8 cellular contexts compared by ENCODE assay signal in the genomic region with DNA sequence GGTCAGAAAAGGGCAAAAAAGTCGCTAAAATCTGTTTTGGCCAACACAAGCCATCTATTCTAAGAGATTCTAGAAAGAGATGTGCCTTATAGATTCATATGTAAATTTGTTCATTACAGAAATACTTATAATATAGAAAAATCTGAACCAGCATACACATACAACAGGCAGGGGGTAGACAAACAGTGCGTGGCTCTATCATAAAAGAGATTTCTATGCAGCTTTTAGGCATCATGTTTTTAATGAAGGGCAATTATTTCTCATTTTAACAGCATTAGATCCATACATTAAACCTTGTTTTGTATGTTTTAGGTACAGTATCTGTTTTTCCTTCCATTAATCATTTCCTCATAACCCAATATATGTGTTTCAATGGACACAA. TPM values are rescaled to one million over a fixed set of nuclear protein-coding genes. Genes with fewer than 3 reads are reported as not detected.
DNase-seq lines count a peak whose midpoint lies in the region; ATAC-seq and TF ChIP-seq lines count a peak whose summit lies in the region.

No MANE protein-coding gene starts in this region.

- no peak overlapping the region for H3K4me3 Mint-ChIP-seq in GM23338

- no peak for DNase-seq in BJ (ENCODE audit: low read depth)
- no peak for DNase-seq in MG63
- DNase-seq in GM23338 (ENCODE audit: low spot score): no peak
- DNase-seq in stimulated activated CD4-positive, alpha-beta T cell treated with anti-CD3 and anti-CD28 coated beads, Interleukin-1b, Interleukin-23, amount 100 ng/mL, for 48 hours: no peak
- no peak for DNase-seq in DMS79 treated with DMSO at 0.1 percent for 48 hours (lab: John Stamatoyannopoulos, UW)
- no peak for DNase-seq in HUDEP-2 (lab: John Stamatoyannopoulos, UW; ENCODE audit: unreplicated experiment in 76 of 76)

- POLR2A ChIA-PET in BJ (lab: Charles Lee): no interaction called here

- H3K4me1 Mint-ChIP-seq in GM23338: no peaks in the 10 kb centered on the region

- peak overlapping the region; percentile 48 for H3K4me3 ChIP-seq in BJ (ENCODE audit: low read depth, low read length)
- peak overlapping the region; percentile 63 for H3K4me3 ChIP-seq in MG63
- H3K4me3 ChIP-seq in neutrophil (ENCODE audit: low read depth in 1 of 2, low read length in 1 of 2): peak overlapping the region; percentile 54 to 70
- H3K4me3 ChIP-seq in GM23338: no peak overlapping the region

- H3K4me1 ChIP-seq in neutrophil (ENCODE audit: control insufficient read depth in 1 of 2, insufficient read depth in 1 of 2, low read depth in 1 of 2, low read length in 1 of 2) (peaks cover 15 to 24% of the 10 kb centered on the region in 2 experiments), GM23338 (ENCODE audit: insufficient read depth) (no peaks in the 10 kb centered on the region)

- no peaks in the 10 kb centered on the region for H3K27me3 Mint-ChIP-seq in GM23338 (ENCODE audit: insufficient read depth, low read depth, poor library complexity)

- no peaks in the 10 kb centered on the region for H3K9me3 Mint-ChIP-seq in GM23338

- H3K9me2 ChIP-seq in GM23338 (ENCODE audit: insufficient read depth): peaks cover 4% of the 10 kb centered on the region; the same call in 1 of the 2 replicates

- no peak for TF ChIP-seq CTCF in BJ (IDR thresholded peaks at IDR 0.05; ENCODE audit: insufficient read depth, low read depth, low read length)
- TF ChIP-seq CTCF in neutrophil (IDR thresholded peaks at IDR 0.05): no peak
- no peak for TF ChIP-seq CTCF in GM23338 (conservative IDR thresholded peaks at IDR 0.05; ENCODE audit: low read depth in 2 of 2)

- no peak for ATAC-seq in GM23338

- H3K27ac ChIP-seq in cingulate gyrus (ENCODE audit: low read depth, low read length) (peak overlapping the region; percentile 80), neutrophil (peak overlapping the region; percentile 88), GM23338 (ENCODE audit: low read depth) (no peak overlapping the region)

- CTCF ChIA-PET in BJ (lab: Yijun Ruan, JAX): no interaction called here

- H3K27me3 ChIP-seq in BJ (ENCODE audit: control insufficient read depth, insufficient read depth, low read length) (no peaks in the 10 kb centered on the region; the same call in 1 of the 2 replicates), MG63 (no peaks in the 10 kb centered on the region), neutrophil (no peaks in the 10 kb centered on the region), GM23338 (ENCODE audit: insufficient read depth) (no peaks in the 10 kb centered on the region)

- H4K20me1 ChIP-seq in GM23338 (replicated peaks; ENCODE audit: insufficient read depth): no peaks in the 10 kb centered on the region

- no peak overlapping the region for H2AFZ ChIP-seq in GM23338

- no peaks in the 10 kb centered on the region for H3K36me3 Mint-ChIP-seq in GM23338 (ENCODE audit: low read depth)

- H3K9me3 ChIP-seq in MG63: no peaks in the 10 kb centered on the region
- H3K9me3 ChIP-seq in neutrophil: no peaks in the 10 kb centered on the region

- no peak overlapping the region for H3K27ac Mint-ChIP-seq in GM23338

- H3K36me3 ChIP-seq in BJ (ENCODE audit: control insufficient read depth, insufficient read depth, low read length) (peaks cover 1% of the 10 kb centered on the region; the same call in 1 of the 2 replicates), MG63 (no peaks in the 10 kb centered on the region), neutrophil (peaks cover 3% of the 10 kb centered on the region), GM23338 (ENCODE audit: insufficient read depth) (no peaks in the 10 kb centered on the region)

- no peaks in the 10 kb centered on the region for H3F3A ChIP-seq in GM23338 (replicated peaks; ENCODE audit: low read depth)

- H3K4me2 ChIP-seq in GM23338: no peak overlapping the region

- H3K79me2 ChIP-seq in GM23338 (replicated peaks; ENCODE audit: insufficient read depth): no peaks in the 10 kb centered on the region

TF ChIP-seq in GM23338, 12 proteins besides CTCF, POLR2A, EP300 and RAD21 (continues in another document):
- no peak for TF ChIP-seq JUNB (IDR thresholded peaks at IDR 0.05; ENCODE audit: unreplicated experiment)
- TF ChIP-seq EZH2 (IDR thresholded peaks at IDR 0.05; ENCODE audit: low read depth, unreplicated experiment): no peak
- no peak for TF ChIP-seq ZNF331 (CRISPR knock-in tag; IDR thresholded peaks at IDR 0.05; ENCODE audit: low read depth)
- no peak for TF ChIP-seq NANOG (IDR thresholded peaks at IDR 0.05; ENCODE audit: borderline replicate concordance)
- TF ChIP-seq, protein P1, sequence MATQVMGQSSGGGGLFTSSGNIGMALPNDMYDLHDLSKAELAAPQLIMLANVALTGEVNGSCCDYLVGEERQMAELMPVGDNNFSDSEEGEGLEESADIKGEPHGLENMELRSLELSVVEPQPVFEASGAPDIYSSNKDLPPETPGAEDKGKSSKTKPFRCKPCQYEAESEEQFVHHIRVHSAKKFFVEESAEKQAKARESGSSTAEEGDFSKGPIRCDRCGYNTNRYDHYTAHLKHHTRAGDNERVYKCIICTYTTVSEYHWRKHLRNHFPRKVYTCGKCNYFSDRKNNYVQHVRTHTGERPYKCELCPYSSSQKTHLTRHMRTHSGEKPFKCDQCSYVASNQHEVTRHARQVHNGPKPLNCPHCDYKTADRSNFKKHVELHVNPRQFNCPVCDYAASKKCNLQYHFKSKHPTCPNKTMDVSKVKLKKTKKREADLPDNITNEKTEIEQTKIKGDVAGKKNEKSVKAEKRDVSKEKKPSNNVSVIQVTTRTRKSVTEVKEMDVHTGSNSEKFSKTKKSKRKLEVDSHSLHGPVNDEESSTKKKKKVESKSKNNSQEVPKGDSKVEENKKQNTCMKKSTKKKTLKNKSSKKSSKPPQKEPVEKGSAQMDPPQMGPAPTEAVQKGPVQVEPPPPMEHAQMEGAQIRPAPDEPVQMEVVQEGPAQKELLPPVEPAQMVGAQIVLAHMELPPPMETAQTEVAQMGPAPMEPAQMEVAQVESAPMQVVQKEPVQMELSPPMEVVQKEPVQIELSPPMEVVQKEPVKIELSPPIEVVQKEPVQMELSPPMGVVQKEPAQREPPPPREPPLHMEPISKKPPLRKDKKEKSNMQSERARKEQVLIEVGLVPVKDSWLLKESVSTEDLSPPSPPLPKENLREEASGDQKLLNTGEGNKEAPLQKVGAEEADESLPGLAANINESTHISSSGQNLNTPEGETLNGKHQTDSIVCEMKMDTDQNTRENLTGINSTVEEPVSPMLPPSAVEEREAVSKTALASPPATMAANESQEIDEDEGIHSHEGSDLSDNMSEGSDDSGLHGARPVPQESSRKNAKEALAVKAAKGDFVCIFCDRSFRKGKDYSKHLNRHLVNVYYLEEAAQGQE (IDR thresholded peaks at IDR 0.05; ENCODE audit: unreplicated experiment): no peak

RNA-seq across cellular contexts. Expression of a gene that starts 0.7 kb away (rescaled TPM):
- 13.7 and 15.2 TPM in 2 replicates for polyA plus RNA-seq in BJ (2011; rRNA removed)
- polyA minus RNA-seq in BJ (2011; rRNA and poly(A)+ RNA removed): 6.3 and 7.5 TPM in 2 replicates
- 7.5 and 16.1 TPM in 2 replicates for total RNA-seq in MG63 (2014; rRNA removed; shearing (Covaris generic); ENCODE audit: low replicate concordance)
- total RNA-seq in GM23338 (2014; rRNA removed; shearing (Covaris generic)): 1.5 and 5.6 TPM in 2 replicates
- 1.2 and 1.3 TPM in 2 replicates for polyA plus RNA-seq in GM23338 (2016; fragmentation: Nextera tagmentation; extraction: Ambion mirVana)

RNA-seq across cellular contexts. Expression of a gene that starts 16.8 kb away (rescaled TPM):
- 30.4 and 34.7 TPM in 2 replicates for polyA plus RNA-seq in BJ (2011; rRNA removed)
- polyA minus RNA-seq in BJ (2011; rRNA and poly(A)+ RNA removed): 12.9 and 20.4 TPM in 2 replicates
- total RNA-seq in MG63 (2014; rRNA removed; shearing (Covaris generic); ENCODE audit: low replicate concordance): 2.9 and 6.6 TPM in 2 replicates
- total RNA-seq in GM23338 (2014; rRNA removed; shearing (Covaris generic)): 6.5 and 7.0 TPM in 2 replicates
- 6.3 and 7.0 TPM in 2 replicates for polyA plus RNA-seq in GM23338 (2016; fragmentation: Nextera tagmentation; extraction: Ambion mirVana)

RNA-seq across cellular contexts. Expression of a gene that starts 38.9 kb away (rescaled TPM):
- polyA plus RNA-seq in BJ (2011; rRNA removed): 17.3 and 18.4 TPM in 2 replicates
- 8.9 and 21.7 TPM in 2 replicates for polyA minus RNA-seq in BJ (2011; rRNA and poly(A)+ RNA removed)
- 11.2 and 11.3 TPM in 2 replicates for total RNA-seq in MG63 (2014; rRNA removed; shearing (Covaris generic); ENCODE audit: low replicate concordance)
- 4.0 and 4.3 TPM in 2 replicates for total RNA-seq in GM23338 (2014; rRNA removed; shearing (Covaris generic))
- polyA plus RNA-seq in GM23338 (2016; fragmentation: Nextera tagmentation; extraction: Ambion mirVana): 1.7 and 2.4 TPM in 2 replicates

RNA-seq across cellular contexts. Expression of a gene that starts 58.1 kb away (rescaled TPM):
- 11.0 and 14.3 TPM in 2 replicates for polyA plus RNA-seq in BJ (2011; rRNA removed)
- 18.0 and 19.6 TPM in 2 replicates for polyA minus RNA-seq in BJ (2011; rRNA and poly(A)+ RNA removed)
- total RNA-seq in MG63 (2014; rRNA removed; shearing (Covaris generic); ENCODE audit: low replicate concordance): 3.2 and 3.8 TPM in 2 replicates
- 7.2 and 16.7 TPM in 2 replicates for total RNA-seq in GM23338 (2014; rRNA removed; shearing (Covaris generic))
- polyA plus RNA-seq in GM23338 (2016; fragmentation: Nextera tagmentation; extraction: Ambion mirVana): 5.9 and 7.3 TPM in 2 replicates

RNA-seq across cellular contexts. Expression of a gene that starts 59.1 kb away (rescaled TPM):
- polyA plus RNA-seq in BJ (2011; rRNA removed) (not detected in 2 replicates), GM23338 (2016; fragmentation: Nextera tagmentation; extraction: Ambion mirVana) (0.09 and 0.13 TPM in 2 replicates)
- not detected in 2 replicates for polyA minus RNA-seq in BJ (2011; rRNA and poly(A)+ RNA removed)
- not detected in 2 replicates for total RNA-seq in MG63 (2014; rRNA removed; shearing (Covaris generic); ENCODE audit: low replicate concordance)
- total RNA-seq in GM23338 (2014; rRNA removed; shearing (Covaris generic)): 0.38 and 0.50 TPM in 2 replicates
